Comparison of ENCODE assay signal across 28 cellular contexts in the genomic region with DNA sequence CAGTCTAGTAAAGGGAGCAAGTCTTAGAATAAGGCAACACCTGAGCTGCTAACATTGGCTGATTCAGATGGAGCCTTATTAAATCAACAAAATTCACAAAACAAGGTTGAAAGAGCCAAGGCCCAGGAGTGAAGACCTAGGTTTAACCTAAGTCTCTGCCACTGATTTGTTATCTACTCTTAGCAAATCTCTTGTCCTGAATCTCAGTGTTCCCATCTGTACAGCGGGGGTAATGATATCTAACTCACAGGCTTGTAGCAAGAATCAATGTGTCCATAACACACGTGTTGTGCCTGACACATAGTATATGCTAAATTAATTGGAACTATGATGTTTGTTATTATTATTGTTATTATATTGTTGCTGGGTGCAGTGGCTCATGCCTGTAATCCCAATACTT.
"Had no signal": no experiment of that assay in that cellular context is flagged by ENCODE, and none has a peak within 500 bp of the region (broad histone marks: within the 10 kb centered on the region; RNA-seq: fewer than 3 reads in every experiment).

No MANE protein-coding gene starts in this region.

- H3K27me3 ChIP-seq: ovary, stomach, testis, thyroid gland, transverse colon, upper lobe of right lung had no signal

- H3K4me3 Mint-ChIP-seq: immature natural killer cell; memory B cell; naive thymus-derived CD4-positive, alpha-beta T cell; natural killer cell treated with Interleukin-12 subunit alpha and Interleukin-12 subunit beta and Interleukin-15 and Interleukin-18, amount 100 ng/mL, for 72 hours; stimulated activated naive B cell treated with anti-CD40 and anti-IgM and Interleukin-4, amounts not matched to agents 10 μg/mL and 1 μg/mL and 100 μg/mL, for 72 hours had no signal

- ATAC-seq: mucosa of descending colon; naive thymus-derived CD4-positive, alpha-beta T cell; natural killer cell treated with Interleukin-12 subunit alpha and Interleukin-12 subunit beta and Interleukin-15 and Interleukin-18, amount 100 ng/mL, for 72 hours; right cardiac atrium; sciatic nerve; stimulated activated naive B cell treated with anti-CD40 and anti-IgM and Interleukin-4, amounts not matched to agents 10 μg/mL and 1 μg/mL and 100 μg/mL, for 72 hours; stimulated activated naive CD8-positive, alpha-beta T cell treated with anti-CD3 and anti-CD28 coated beads, Interleukin-15, Interleukin-2, amounts not matched to agents 100 U/mL and 50 U/mL, for 24 hours; upper lobe of right lung had no signal

- H3K9me3 ChIP-seq: left ventricle myocardium inferior, mucosa of descending colon, ovary, prostate gland, stomach, testis, thyroid gland, transverse colon, upper lobe of right lung had no signal

- H3K9me3 Mint-ChIP-seq: immature natural killer cell had no signal

- DNase-seq: hypothalamus; immature natural killer cell; left ventricle myocardium inferior; midbrain; mucosa of descending colon; naive thymus-derived CD4-positive, alpha-beta T cell; ovary; retina; right cardiac atrium; stimulated activated CD4-positive, alpha-beta T cell treated with anti-CD3 and anti-CD28 coated beads, Interleukin-12 subunit alpha, Interleukin-12 subunit beta, amount 100 ng/mL, for 4 hours; stimulated activated CD4-positive, alpha-beta T cell treated with anti-CD3 and anti-CD28 coated beads, Interleukin-15, amount 100 ng/mL, for 24 hours; stimulated activated CD4-positive, alpha-beta T cell treated with anti-CD3 and anti-CD28 coated beads, Interleukin-2, amount 100 ng/mL, for 24 hours; stimulated activated CD4-positive, alpha-beta T cell treated with anti-CD3 and anti-CD28 coated beads, Interleukin-4, amount 100 ng/mL, for 1 hour; stimulated activated naive B cell treated with anti-CD40 and anti-IgM and Interleukin-4, amounts not matched to agents 10 μg/mL and 1 μg/mL and 100 μg/mL, for 72 hours; stimulated activated naive CD8-positive, alpha-beta T cell treated with anti-CD3 and anti-CD28 coated beads, Interleukin-15, Interleukin-2, amounts not matched to agents 100 U/mL and 50 U/mL, for 24 hours; stomach; testis; thyroid gland; transverse colon; upper lobe of right lung had no signal

- H3K27ac ChIP-seq: left ventricle myocardium inferior, ovary, prostate gland, skin epidermis, stomach, testis, thyroid gland, upper lobe of right lung had no signal

- H3K36me3 ChIP-seq: left ventricle myocardium inferior, ovary, prostate gland, stomach, thyroid gland, transverse colon, upper lobe of right lung had no signal

- H3K27ac Mint-ChIP-seq: immature natural killer cell; memory B cell; naive thymus-derived CD4-positive, alpha-beta T cell; natural killer cell treated with Interleukin-12 subunit alpha and Interleukin-12 subunit beta and Interleukin-15 and Interleukin-18, amount 100 ng/mL, for 72 hours; stimulated activated naive B cell treated with anti-CD40 and anti-IgM and Interleukin-4, amounts not matched to agents 10 μg/mL and 1 μg/mL and 100 μg/mL, for 72 hours had no signal

- H3K4me1 Mint-ChIP-seq: immature natural killer cell; memory B cell; naive thymus-derived CD4-positive, alpha-beta T cell; stimulated activated naive B cell treated with anti-CD40 and anti-IgM and Interleukin-4, amounts not matched to agents 10 μg/mL and 1 μg/mL and 100 μg/mL, for 72 hours had no signal

- H3K4me1 ChIP-seq: prostate gland, thyroid gland, upper lobe of right lung had no signal

- FAIRE-seq: islet of Langerhans, urothelium cell line had no signal

- H3K4me3 ChIP-seq: left ventricle myocardium inferior, lung, mucosa of descending colon, ovary, prostate gland, skin epidermis, stomach, testis, thyroid gland, transverse colon, upper lobe of right lung had no signal

- H3K36me3 Mint-ChIP-seq: immature natural killer cell had no signal
